15 cellular contexts compared by ENCODE assay signal in the genomic region with DNA sequence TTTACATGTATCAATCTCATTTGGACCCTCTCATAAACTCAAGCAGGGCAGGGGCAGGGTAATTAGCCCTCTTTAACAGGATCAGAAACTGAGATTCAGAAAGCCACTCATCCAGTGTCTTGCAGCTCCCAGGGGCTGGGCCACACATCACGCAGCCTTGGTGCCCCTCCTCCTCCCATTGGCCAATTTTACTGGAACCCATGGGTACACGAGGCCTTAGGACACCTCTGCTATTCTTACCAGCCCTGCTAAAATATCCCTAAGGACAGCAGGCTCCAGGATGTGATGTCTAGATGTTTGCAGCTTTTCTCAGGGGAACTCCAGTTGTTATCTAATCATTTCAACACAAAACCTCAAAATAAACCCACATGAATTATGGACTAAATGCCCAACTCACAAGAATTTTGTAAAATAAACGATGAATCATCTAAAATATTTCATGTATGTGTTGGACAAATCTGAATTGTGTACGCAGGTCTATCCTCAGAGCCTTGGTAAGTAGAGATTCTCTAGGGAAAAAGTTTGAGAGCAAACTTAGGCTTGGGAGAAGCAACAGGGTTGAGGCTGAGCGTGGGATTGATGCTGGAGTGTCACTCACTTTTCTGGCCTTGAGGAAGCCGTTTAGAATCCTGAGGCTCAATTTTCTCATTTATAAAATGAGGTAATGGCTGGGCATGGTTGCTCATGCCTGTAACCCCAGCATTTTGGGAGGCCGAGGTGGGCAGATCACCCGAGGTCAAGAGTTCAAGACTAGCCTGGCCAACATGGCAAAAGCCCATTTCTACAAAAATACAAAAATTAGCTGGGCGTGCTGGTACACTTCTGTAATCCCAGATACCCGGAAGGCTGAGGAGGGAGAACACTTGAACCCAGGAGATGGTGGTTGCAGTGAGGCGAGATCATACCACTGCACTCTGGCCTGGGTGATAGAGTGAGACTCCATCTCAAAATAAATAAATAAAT.
DNase-seq lines count a peak whose midpoint lies in the region; TF ChIP-seq lines count a peak whose summit lies in the region.
"Had no signal": no experiment of that assay in that cellular context is flagged by ENCODE, and none has a peak within 500 bp of the region (broad histone marks: within the 10 kb centered on the region; RNA-seq: fewer than 3 reads in every experiment).

No MANE protein-coding gene starts in this region.

- no peaks in the 10 kb centered on the region for H4K20me1 ChIP-seq in neural progenitor cell (ENCODE audit: low read depth)

- DNase-seq in AG04450 (ENCODE audit: low read depth, low spot score) (peak; percentile 94), HS-5 (ENCODE audit: low read depth) (peak; percentile 95), brain microvascular endothelial cell (peak; percentile 98), kidney epithelial cell (ENCODE audit: low read depth) (peak; percentile 51), neural progenitor cell (ENCODE audit: low spot score) (no peak), C1 segment of cervical spinal cord (lab: John Stamatoyannopoulos, UW) (no peak), NCI-H1436 treated with DMSO at 0.1 percent for 48 hours (lab: John Stamatoyannopoulos, UW) (no peak)
- DNase-seq in stimulated activated CD8-positive, alpha-beta memory T cell treated with anti-CD3 and anti-CD28 coated beads, Interleukin-4, amount 100 ng/mL, for 48 hours: no peak
- DNase-seq: CD4-positive, CD25-positive, alpha-beta regulatory T cell; gastrocnemius medialis; mesendoderm; NCI-H524 had no signal

- H3K9me3 ChIP-seq in AG04450 (ENCODE audit: control insufficient read depth, insufficient read depth, low read length): no peaks in the 10 kb centered on the region
- H3K9me3 ChIP-seq in neural progenitor cell (ENCODE audit: low read depth): no peaks in the 10 kb centered on the region
- H3K9me3 ChIP-seq: gastrocnemius medialis had no signal

- H3K36me3 ChIP-seq in brain microvascular endothelial cell (replicated peaks) (no peaks in the 10 kb centered on the region), kidney epithelial cell (ENCODE audit: control insufficient read depth, insufficient read depth, low read length) (no peaks in the 10 kb centered on the region), neural progenitor cell (no peaks in the 10 kb centered on the region)
- H3K36me3 ChIP-seq: gastrocnemius medialis had no signal

- H3K9ac ChIP-seq in neural progenitor cell: no peak overlapping the region

- H2AFZ ChIP-seq in neural progenitor cell (replicated peaks): no peak overlapping the region

- POLR2A ChIA-PET in AG04450 (lab: Yijun Ruan, JAX): interaction anchor here (1.0 to 1.4 kb wide), 4 partner anchors 18 to 132 kb away, joined by 3 to 7 read pairs (median 3); no protein-coding TSS in a partner anchor

- H3F3A ChIP-seq in neural progenitor cell (ENCODE audit: low read depth): peaks cover 3% of the 10 kb centered on the region

- no peak overlapping the region for H3K27ac Mint-ChIP-seq in neural progenitor cell
- H3K27ac Mint-ChIP-seq: CD4-positive, CD25-positive, alpha-beta regulatory T cell; T-helper 1 cell treated with Interleukin-12 subunit alpha and Interleukin-12 subunit beta and Interleukin-4 antibody, amounts not matched to agents 30 μg/mL and 1 μg/mL, for 36 hours had no signal

- H3K27me3 ChIP-seq in AG04450 (ENCODE audit: control insufficient read depth, insufficient read depth, low read length): no peaks in the 10 kb centered on the region
- no peaks in the 10 kb centered on the region for H3K27me3 ChIP-seq in brain microvascular endothelial cell (replicated peaks)
- no peaks in the 10 kb centered on the region for H3K27me3 ChIP-seq in kidney epithelial cell (ENCODE audit: control insufficient read depth, insufficient read depth, low read length)
- H3K27me3 ChIP-seq in neural progenitor cell: no peaks in the 10 kb centered on the region
- H3K27me3 ChIP-seq: gastrocnemius medialis had no signal

- CTCF ChIA-PET in AG04450 (lab: Charles Lee): no interaction called here

- peaks cover 9% of the 10 kb centered on the region for H3K27me3 Mint-ChIP-seq in neural progenitor cell (ENCODE audit: insufficient read depth, low read depth)
- H3K27me3 Mint-ChIP-seq: CD4-positive, CD25-positive, alpha-beta regulatory T cell had no signal

- H3K4me1 ChIP-seq in neural progenitor cell: peaks cover 28% of the 10 kb centered on the region
- H3K4me1 ChIP-seq: gastrocnemius medialis had no signal

- no peaks in the 10 kb centered on the region for H3K36me3 Mint-ChIP-seq in neural progenitor cell
- H3K36me3 Mint-ChIP-seq: CD4-positive, CD25-positive, alpha-beta regulatory T cell had no signal

- no peak overlapping the region for H3K4me2 ChIP-seq in neural progenitor cell

- no peak for TF ChIP-seq CTCF in AG04450 (IDR thresholded peaks at IDR 0.05; ENCODE audit: low read depth, low read length)
- no peak for TF ChIP-seq CTCF in brain microvascular endothelial cell (IDR thresholded peaks at IDR 0.05; ENCODE audit: low read depth, low read length, missing control alignments)
- TF ChIP-seq CTCF in kidney epithelial cell (IDR thresholded peaks at IDR 0.05; ENCODE audit: insufficient read depth, low read length, poor library complexity, severe bottlenecking): no peak
- no peak for TF ChIP-seq CTCF in neural progenitor cell (IDR thresholded peaks at IDR 0.05)

- peaks cover 43% of the 10 kb centered on the region for H3K4me1 Mint-ChIP-seq in neural progenitor cell

- in situ Hi-C loops in brain microvascular endothelial cell (cut with HindIII; ENCODE audit: low pct_ligation_motif_present, low sequenced_read_pairs): no loop called here

- H3K27ac ChIP-seq in AG04450 (ENCODE audit: low read depth, low read length): peak overlapping the region; percentile 95
- H3K27ac ChIP-seq in brain microvascular endothelial cell: peak overlapping the region; percentile 100
- H3K27ac ChIP-seq in neural progenitor cell: no peak overlapping the region
- H3K27ac ChIP-seq: gastrocnemius medialis had no signal

- no peak overlapping the region for H3K4me3 Mint-ChIP-seq in neural progenitor cell
- H3K4me3 Mint-ChIP-seq: CD4-positive, CD25-positive, alpha-beta regulatory T cell; T-helper 1 cell treated with Interleukin-12 subunit alpha and Interleukin-12 subunit beta and Interleukin-4 antibody, amounts not matched to agents 30 μg/mL and 1 μg/mL, for 36 hours had no signal

- H3K9me3 Mint-ChIP-seq in neural progenitor cell: no peaks in the 10 kb centered on the region
- H3K9me3 Mint-ChIP-seq: T-helper 1 cell treated with Interleukin-12 subunit alpha and Interleukin-12 subunit beta and Interleukin-4 antibody, amounts not matched to agents 30 μg/mL and 1 μg/mL, for 36 hours had no signal

- H3K4me3 ChIP-seq in AG04450 (ENCODE audit: low read depth, low read length) (no peak overlapping the region), brain microvascular endothelial cell (ENCODE audit: low read depth, low read length) (no peak overlapping the region), kidney epithelial cell (ENCODE audit: low read depth, low read length) (no peak overlapping the region), neural progenitor cell (no peak overlapping the region)
- H3K4me3 ChIP-seq: gastrocnemius medialis, K562, skin epidermis had no signal

- no peaks in the 10 kb centered on the region for H3K79me2 ChIP-seq in neural progenitor cell (ENCODE audit: low read depth)

Comparison
In these comparisons a context has a peak if more than half of its experiments do, and no peak if none do; other contexts are left out.
1. DNase-seq: peak in AG04450 (single experiment), HS-5 (single experiment), brain microvascular endothelial cell (single experiment) and kidney epithelial cell (single experiment); none in neural progenitor cell (single experiment), stimulated activated CD8-positive, alpha-beta memory T cell treated with anti-CD3 and anti-CD28 coated beads, Interleukin-4, amount 100 ng/mL, for 48 hours (single experiment), C1 segment of cervical spinal cord (0 of 14) and NCI-H1436 treated with DMSO at 0.1 percent for 48 hours (single experiment).